12 cellular contexts compared by ENCODE assay signal in genomic region chr7:155665957-155666287, GRCh38.
A peak's percentile ranks its signal among the peaks of the same experiment; 100 is the strongest.
DNase-seq lines count a peak whose midpoint lies in the region; ATAC-seq and TF ChIP-seq lines count a peak whose summit lies in the region.
"Had no signal": no experiment of that assay in that cellular context is flagged by ENCODE, and none has a peak within 500 bp of the region (broad histone marks: within the 10 kb centered on the region; RNA-seq: fewer than 3 reads in every experiment).

No MANE protein-coding gene starts in this region.

- H3K4me1 Mint-ChIP-seq in activated naive CD8-positive, alpha-beta T cell treated with anti-CD3 and anti-CD28 coated beads, Interleukin-2, amount 50 U/mL, for 24 hours, result peaks cover 84% of the 10 kb centered on the region

- ATAC-seq in activated naive CD8-positive, alpha-beta T cell treated with anti-CD3 and anti-CD28 coated beads, Interleukin-2, amount 50 U/mL, for 24 hours, result peak; percentile 91
- ATAC-seq in HG02678 (IDR thresholded peaks at IDR 0.05; ENCODE audit: unreplicated experiment), result no peak
- ATAC-seq in GM21528 (IDR thresholded peaks at IDR 0.05; ENCODE audit: low FRiP score, unreplicated experiment), result no peak

- no peak for TF ChIP-seq CTCF in AG09309 (IDR thresholded peaks at IDR 0.05; ENCODE audit: control insufficient read depth, insufficient read depth, low read depth, low read length, missing control alignments)

- peaks cover 24% of the 10 kb centered on the region for H3K36me3 Mint-ChIP-seq in activated naive CD8-positive, alpha-beta T cell treated with anti-CD3 and anti-CD28 coated beads, Interleukin-2, amount 50 U/mL, for 24 hours (ENCODE audit: low read depth)

- DNase-seq in AG09309 (ENCODE audit: low read depth) (peak; percentile 59), HS-27A (ENCODE audit: low read depth) (peak; percentile 22), kidney glomerular epithelial cell (lab: John Stamatoyannopoulos, UW) (peak; percentile 81), 8988T (no peak)
- DNase-seq in activated naive CD8-positive, alpha-beta T cell treated with anti-CD3 and anti-CD28 coated beads, Interleukin-2, amount 50 U/mL, for 24 hours, result no peak
- no peak for DNase-seq in stimulated activated CD4-positive, alpha-beta T cell treated with anti-CD3 and anti-CD28 coated beads, Interleukin-12 subunit alpha, Interleukin-12 subunit beta, amount 100 ng/mL, for 4 hours
- DNase-seq: activated gamma-delta T cell treated with Interleukin-2 at 50 U/mL for 16 hours, GDM1, SHP77 treated with DMSO at 0.1 percent for 48 hours, spleen had no signal

- no peaks in the 10 kb centered on the region for H3K27me3 Mint-ChIP-seq in activated naive CD8-positive, alpha-beta T cell treated with anti-CD3 and anti-CD28 coated beads, Interleukin-2, amount 50 U/mL, for 24 hours

- no peak overlapping the region for H3K27ac Mint-ChIP-seq in activated naive CD8-positive, alpha-beta T cell treated with anti-CD3 and anti-CD28 coated beads, Interleukin-2, amount 50 U/mL, for 24 hours

- no peak overlapping the region for H3K4me3 Mint-ChIP-seq in activated naive CD8-positive, alpha-beta T cell treated with anti-CD3 and anti-CD28 coated beads, Interleukin-2, amount 50 U/mL, for 24 hours

- H3K9me3 Mint-ChIP-seq in activated naive CD8-positive, alpha-beta T cell treated with anti-CD3 and anti-CD28 coated beads, Interleukin-2, amount 50 U/mL, for 24 hours, result no peaks in the 10 kb centered on the region

- H3K4me3 ChIP-seq in AG09309 (ENCODE audit: control insufficient read depth, low read depth, low read length), result no peak overlapping the region
- H3K4me3 ChIP-seq: spleen had no signal

Comparison
In these comparisons a context has a peak if more than half of its experiments do, and no peak if none do; other contexts are left out.
1. DNase-seq: peak in AG09309 (single experiment), HS-27A (single experiment) and kidney glomerular epithelial cell (single experiment); none in activated naive CD8-positive, alpha-beta T cell treated with anti-CD3 and anti-CD28 coated beads, Interleukin-2, amount 50 U/mL, for 24 hours (single experiment), stimulated activated CD4-positive, alpha-beta T cell treated with anti-CD3 and anti-CD28 coated beads, Interleukin-12 subunit alpha, Interleukin-12 subunit beta, amount 100 ng/mL, for 4 hours (single experiment) and 8988T (single experiment).